ENCODE assay signal across 19 cellular contexts in genomic region chr11:46240861-46241260, GRCh38. TPM values are rescaled to one million over a fixed set of nuclear protein-coding genes. Genes with fewer than 3 reads are reported as not detected.
"Had no signal": no experiment of that assay in that cellular context is flagged by ENCODE, and none has a peak within 500 bp of the region (broad histone marks: within the 10 kb centered on the region; RNA-seq: fewer than 3 reads in every experiment).

No MANE protein-coding gene starts in this region.

- H3K9me3 ChIP-seq: ascending aorta, transverse colon had no signal

- ATAC-seq: activated CD4-positive, CD25-positive, alpha-beta regulatory T cell treated with anti-CD3 and anti-CD28 coated beads, Interleukin-2, amount 50 U/mL, for 24 hours; natural killer cell treated with Interleukin-12 subunit alpha and Interleukin-12 subunit beta and Interleukin-15 and Interleukin-18, amount 100 ng/mL, for 72 hours; right cardiac atrium had no signal

- H3K4me3 Mint-ChIP-seq: endodermal cell; memory B cell; natural killer cell treated with Interleukin-12 subunit alpha and Interleukin-12 subunit beta and Interleukin-15 and Interleukin-18, amount 100 ng/mL, for 72 hours had no signal

- H3K36me3 Mint-ChIP-seq: memory B cell had no signal

- FAIRE-seq: islet of Langerhans, small intestine had no signal

- H3K27me3 ChIP-seq: ascending aorta had no signal

- H3K27ac Mint-ChIP-seq: endodermal cell, memory B cell, progenitor cell of endocrine pancreas had no signal

- H3K36me3 ChIP-seq: ascending aorta, left ventricle myocardium inferior, transverse colon had no signal

- H3K4me3 ChIP-seq: ascending aorta, left ventricle myocardium inferior, transverse colon had no signal

- H3K27ac ChIP-seq: ascending aorta, transverse colon had no signal

- H3K9me3 Mint-ChIP-seq: endodermal cell; memory B cell; natural killer cell treated with Interleukin-12 subunit alpha and Interleukin-12 subunit beta and Interleukin-15 and Interleukin-18, amount 100 ng/mL, for 72 hours had no signal

- DNase-seq: activated CD4-positive, alpha-beta T cell treated with anti-CD3 and anti-CD28 coated beads, Interleukin-2, amount 50 U/mL, for 1 hour; activated CD8-positive, alpha-beta memory T cell treated with anti-CD3 and anti-CD28 coated beads for 24 hours; activated naive CD4-positive, alpha-beta T cell; endodermal cell; left ventricle myocardium inferior; nucleus accumbens; right cardiac atrium; small intestine; stimulated activated CD4-positive, alpha-beta T cell treated with anti-CD3 and anti-CD28 coated beads, Interleukin-4, amount 100 ng/mL, for 4 hours; stimulated activated CD8-positive, alpha-beta memory T cell treated with anti-CD3 and anti-CD28 coated beads, Interleukin-4, amount 100 ng/mL, for 48 hours; stimulated activated naive CD4-positive, alpha-beta T cell treated with Interleukin-2 at 50 U/mL for 16 hours; substantia nigra; transverse colon had no signal

RNA-seq across cellular contexts. Expression of gene CREB3L1, which starts 36.6 kb away (rescaled TPM):
- total RNA-seq: natural killer cell treated with Interleukin-12 subunit alpha and Interleukin-12 subunit beta and Interleukin-15 and Interleukin-18, amount 100 ng/mL, for 72 hours had no signal
